In the genomic region with DNA sequence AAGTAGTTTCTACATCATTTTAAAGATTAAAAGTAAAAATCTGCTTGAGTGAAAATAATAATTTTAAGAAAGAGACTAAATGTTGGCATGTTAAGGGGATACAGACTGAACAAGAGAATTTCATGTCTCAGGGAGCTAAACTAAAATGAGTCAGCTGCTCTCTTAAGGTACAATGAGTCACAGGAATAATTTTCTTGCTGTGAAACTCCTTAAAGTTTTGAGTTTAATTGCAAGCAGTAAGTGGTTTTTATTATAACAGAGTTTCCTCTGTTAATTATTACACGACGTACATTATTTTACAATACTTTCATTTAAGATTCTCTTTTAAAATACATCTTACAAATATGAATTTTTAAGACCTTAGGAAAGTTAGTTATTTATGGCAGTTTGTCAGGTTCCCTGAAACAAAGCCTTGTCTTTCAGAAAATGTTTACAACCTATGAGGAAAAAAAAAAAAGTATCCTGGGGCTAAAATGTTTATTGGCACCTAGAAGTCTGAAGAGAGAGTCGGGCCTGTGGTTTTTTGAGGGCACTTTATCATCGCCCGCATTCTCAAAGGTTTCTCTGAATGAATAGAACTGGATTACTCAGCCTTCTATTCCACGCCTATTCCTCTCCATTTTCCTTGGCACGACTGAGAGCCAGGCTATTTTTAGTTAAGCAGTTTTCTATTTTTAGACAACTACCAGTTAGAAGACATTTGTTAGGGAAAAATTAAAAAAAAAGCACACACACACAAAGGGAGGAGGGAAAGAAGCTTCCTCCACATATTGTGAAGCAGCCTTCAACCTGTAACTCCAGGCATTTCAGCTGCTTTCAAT, we compare ENCODE assay signal across 8 cellular contexts.
A peak's percentile ranks its signal among the peaks of the same experiment; 100 is the strongest.
DNase-seq lines count a peak whose midpoint lies in the region; ATAC-seq, FAIRE-seq and TF ChIP-seq lines count a peak whose summit lies in the region.

No MANE protein-coding gene starts in this region.

- H3K4me2 ChIP-seq in mesenchymal stem cell (ENCODE audit: low read length, poor library complexity, severe bottlenecking), result peak overlapping the region; percentile 65

- H3K14ac ChIP-seq in mesenchymal stem cell (ENCODE audit: low read length in 2 of 2), result no peak overlapping the region

- no peak overlapping the region for H2BK12ac ChIP-seq in mesenchymal stem cell (ENCODE audit: low read length in 2 of 2)

- H2BK120ac ChIP-seq in mesenchymal stem cell (ENCODE audit: low read depth, low read length), result no peak overlapping the region

- ATAC-seq in activated CD8-positive, alpha-beta T cell treated with anti-CD3 and anti-CD28 coated beads for 36 hours, result peak; percentile 70
- no peak for ATAC-seq in activated CD8-positive, alpha-beta T cell treated with anti-CD3 and anti-CD28 coated beads, Interleukin-2, amount 10 ng/mL, durations not matched to agents 7 days and 5 days
- ATAC-seq in HG02943 (IDR thresholded peaks at IDR 0.05; ENCODE audit: low read depth, unreplicated experiment), result peak; percentile 62
- peak; percentile 92 for ATAC-seq in upper lobe of left lung (ENCODE audit: low FRiP score in 2 of 2)

- peak overlapping the region; percentile 72 for H3K27ac ChIP-seq in mesenchymal stem cell (ENCODE audit: low read length, poor library complexity, severe bottlenecking)
- peak overlapping the region; percentile 1 to 82 (median 70) for H3K27ac ChIP-seq in upper lobe of left lung

- no peaks in the 10 kb centered on the region for H3K9me3 ChIP-seq in mesenchymal stem cell (ENCODE audit: control insufficient read depth, low read length)
- no peaks in the 10 kb centered on the region for H3K9me3 ChIP-seq in upper lobe of left lung

- no peak overlapping the region for H3K18ac ChIP-seq in mesenchymal stem cell (ENCODE audit: low read depth in 1 of 2, low read length in 2 of 2)

- H3K4me1 Mint-ChIP-seq in activated CD8-positive, alpha-beta T cell treated with anti-CD3 and anti-CD28 coated beads for 36 hours (ENCODE audit: low read depth), result peaks cover 17% of the 10 kb centered on the region
- H3K4me1 Mint-ChIP-seq in activated CD8-positive, alpha-beta T cell treated with anti-CD3 and anti-CD28 coated beads, Interleukin-2, amount 10 ng/mL, durations not matched to agents 7 days and 5 days (ENCODE audit: low read depth), result no peaks in the 10 kb centered on the region

- no peak overlapping the region for H2AK5ac ChIP-seq in mesenchymal stem cell (ENCODE audit: low read length, severe bottlenecking)

- H2AFZ ChIP-seq in mesenchymal stem cell (ENCODE audit: low read depth, low read length), result no peak overlapping the region

- in situ Hi-C loops in GM13976 (cut with MboI; ENCODE audit: low sequenced_read_pairs, unreplicated experiment), result no loop called here

- no peak for TF ChIP-seq CTCF in activated CD8-positive, alpha-beta T cell treated with anti-CD3 and anti-CD28 coated beads for 36 hours (IDR thresholded peaks at IDR 0.05)
- no peak for TF ChIP-seq CTCF in upper lobe of left lung (IDR thresholded peaks at IDR 0.05)
- no peak for TF ChIP-seq CTCF in GM13976 (IDR thresholded peaks at IDR 0.05; ENCODE audit: borderline replicate concordance, control extremely low read depth, extremely low read depth, insufficient read depth, missing control alignments)

- H3K79me1 ChIP-seq in mesenchymal stem cell (replicated peaks; ENCODE audit: low read length, poor library complexity, severe bottlenecking), result no peaks in the 10 kb centered on the region

- no peak for TF ChIP-seq POLR2A in upper lobe of left lung (IDR thresholded peaks at IDR 0.05)

- no peak overlapping the region for H3K23ac ChIP-seq in mesenchymal stem cell (ENCODE audit: low read length in 2 of 2)

- H2BK5ac ChIP-seq in mesenchymal stem cell (ENCODE audit: low read depth, low read length, poor library complexity, severe bottlenecking), result no peak overlapping the region

- peak; percentile 18 for FAIRE-seq in colon (lab: Jason Lieb, UNC)

- peak overlapping the region; percentile 92 for H3K9ac ChIP-seq in mesenchymal stem cell (ENCODE audit: low read length)

- H4K91ac ChIP-seq in mesenchymal stem cell (ENCODE audit: low read length), result no peak overlapping the region

- H3K4ac ChIP-seq in mesenchymal stem cell (ENCODE audit: low read depth in 1 of 2, low read length in 2 of 2), result no peak overlapping the region

- DNase-seq in activated CD8-positive, alpha-beta T cell treated with anti-CD3 and anti-CD28 coated beads for 36 hours, result peak; percentile 29
- DNase-seq in activated CD8-positive, alpha-beta T cell treated with anti-CD3 and anti-CD28 coated beads, Interleukin-2, amount 10 ng/mL, durations not matched to agents 7 days and 5 days, result no peak
- DNase-seq in NCI-H345 treated with DMSO at 0.1 percent for 48 hours (lab: John Stamatoyannopoulos, UW; ENCODE audit: unreplicated experiment) (peak; percentile 36), mesenchymal stem cell (peak; percentile 97), upper lobe of left lung (peak in 1 of 2 donors; percentile 68), GM13976 (ENCODE audit: low spot score) (no peak)

- H3K27me3 Mint-ChIP-seq in activated CD8-positive, alpha-beta T cell treated with anti-CD3 and anti-CD28 coated beads for 36 hours, result peaks cover 1% of the 10 kb centered on the region
- H3K27me3 Mint-ChIP-seq in activated CD8-positive, alpha-beta T cell treated with anti-CD3 and anti-CD28 coated beads, Interleukin-2, amount 10 ng/mL, durations not matched to agents 7 days and 5 days (ENCODE audit: low read depth), result peaks cover 7% of the 10 kb centered on the region

- no peak overlapping the region for H2BK15ac ChIP-seq in mesenchymal stem cell (ENCODE audit: low read depth, poor library complexity, severe bottlenecking)

- TF ChIP-seq EP300 in upper lobe of left lung (IDR thresholded peaks at IDR 0.05), result peak in 2 of 4 donors; percentile 18 to 21

- intact Hi-C loops in activated CD8-positive, alpha-beta T cell treated with anti-CD3 and anti-CD28 coated beads for 36 hours (cut with micrococcal nuclease), result no loop called here

- H3K27me3 ChIP-seq in mesenchymal stem cell (ENCODE audit: control insufficient read depth in 1 of 2, insufficient read depth in 1 of 2, low read length in 2 of 2) (no peaks in the 10 kb centered on the region), upper lobe of left lung (no peaks in the 10 kb centered on the region)

- no peaks in the 10 kb centered on the region for H3K36me3 Mint-ChIP-seq in activated CD8-positive, alpha-beta T cell treated with anti-CD3 and anti-CD28 coated beads for 36 hours (ENCODE audit: low read depth)
- H3K36me3 Mint-ChIP-seq in activated CD8-positive, alpha-beta T cell treated with anti-CD3 and anti-CD28 coated beads, Interleukin-2, amount 10 ng/mL, durations not matched to agents 7 days and 5 days (ENCODE audit: low read depth), result no peaks in the 10 kb centered on the region

- H4K8ac ChIP-seq in mesenchymal stem cell (ENCODE audit: low read length), result no peak overlapping the region

- peak overlapping the region; percentile 3 for H3K4me3 Mint-ChIP-seq in activated CD8-positive, alpha-beta T cell treated with anti-CD3 and anti-CD28 coated beads for 36 hours
- no peak overlapping the region for H3K4me3 Mint-ChIP-seq in activated CD8-positive, alpha-beta T cell treated with anti-CD3 and anti-CD28 coated beads, Interleukin-2, amount 10 ng/mL, durations not matched to agents 7 days and 5 days

- H3K9me3 Mint-ChIP-seq in activated CD8-positive, alpha-beta T cell treated with anti-CD3 and anti-CD28 coated beads for 36 hours, result no peaks in the 10 kb centered on the region
- no peaks in the 10 kb centered on the region for H3K9me3 Mint-ChIP-seq in activated CD8-positive, alpha-beta T cell treated with anti-CD3 and anti-CD28 coated beads, Interleukin-2, amount 10 ng/mL, durations not matched to agents 7 days and 5 days (ENCODE audit: insufficient read depth)

- H3K4me1 ChIP-seq in mesenchymal stem cell (ENCODE audit: control insufficient read depth, insufficient read depth, low read depth, low read length) (no peaks in the 10 kb centered on the region), upper lobe of left lung (peaks cover 12 to 28% (median 18%) of the 10 kb centered on the region in 4 donors)

- H3K36me3 ChIP-seq in mesenchymal stem cell (ENCODE audit: control insufficient read depth in 1 of 2, insufficient read depth in 2 of 2, low read depth in 1 of 2, low read length in 2 of 2), result no peaks in the 10 kb centered on the region
- H3K36me3 ChIP-seq in upper lobe of left lung, result no peaks in the 10 kb centered on the region

- WGBS in mesenchymal stem cell, result 0% methylated on average over 3 of the region's 7 CpGs
- WGBS in upper lobe of left lung, 2 donors, result 4 to 6% methylated on average over 7 of the region's 7 CpGs

- CTCF ChIA-PET in activated CD8-positive, alpha-beta T cell treated with anti-CD3 and anti-CD28 coated beads for 36 hours (lab: Charles Lee), result interaction anchor here (1.3 kb wide), 1 partner anchor 56 kb away, joined by 4 read pairs; no protein-coding TSS in a partner anchor
- CTCF ChIA-PET in activated CD8-positive, alpha-beta T cell treated with anti-CD3 and anti-CD28 coated beads, Interleukin-2, amount 10 ng/mL, durations not matched to agents 7 days and 5 days (lab: Charles Lee), result interaction anchor here (0.7 kb wide), 1 partner anchor 28 kb away, joined by 3 read pairs; no protein-coding TSS in a partner anchor

- H3K27ac Mint-ChIP-seq in activated CD8-positive, alpha-beta T cell treated with anti-CD3 and anti-CD28 coated beads for 36 hours, result peak overlapping the region; percentile 48
- no peak overlapping the region for H3K27ac Mint-ChIP-seq in activated CD8-positive, alpha-beta T cell treated with anti-CD3 and anti-CD28 coated beads, Interleukin-2, amount 10 ng/mL, durations not matched to agents 7 days and 5 days

- peak overlapping the region in 1 of 2 experiments; percentile 58 for H3K4me3 ChIP-seq in mesenchymal stem cell (ENCODE audit: insufficient read depth in 1 of 2, low read depth in 1 of 2, low read length in 2 of 2)
- peak overlapping the region in 2 of 4 donors; percentile 6 to 12 for H3K4me3 ChIP-seq in upper lobe of left lung

- POLR2A ChIA-PET in activated CD8-positive, alpha-beta T cell treated with anti-CD3 and anti-CD28 coated beads for 36 hours (lab: Charles Lee), result no interaction called here
- POLR2A ChIA-PET in activated CD8-positive, alpha-beta T cell treated with anti-CD3 and anti-CD28 coated beads, Interleukin-2, amount 10 ng/mL, durations not matched to agents 7 days and 5 days (lab: Charles Lee), result interaction anchor here (0.7 kb wide), 1 partner anchor 26 kb away, joined by 4 read pairs; no protein-coding TSS in a partner anchor

Comparison
In these comparisons a context has a peak if more than half of its experiments do, and no peak if none do; other contexts are left out.
1. DNase-seq: peak in activated CD8-positive, alpha-beta T cell treated with anti-CD3 and anti-CD28 coated beads for 36 hours (single experiment), NCI-H345 treated with DMSO at 0.1 percent for 48 hours (single experiment) and mesenchymal stem cell (single experiment); none in activated CD8-positive, alpha-beta T cell treated with anti-CD3 and anti-CD28 coated beads, Interleukin-2, amount 10 ng/mL, durations not matched to agents 7 days and 5 days (single experiment) and GM13976 (single experiment).